In the genomic region with DNA sequence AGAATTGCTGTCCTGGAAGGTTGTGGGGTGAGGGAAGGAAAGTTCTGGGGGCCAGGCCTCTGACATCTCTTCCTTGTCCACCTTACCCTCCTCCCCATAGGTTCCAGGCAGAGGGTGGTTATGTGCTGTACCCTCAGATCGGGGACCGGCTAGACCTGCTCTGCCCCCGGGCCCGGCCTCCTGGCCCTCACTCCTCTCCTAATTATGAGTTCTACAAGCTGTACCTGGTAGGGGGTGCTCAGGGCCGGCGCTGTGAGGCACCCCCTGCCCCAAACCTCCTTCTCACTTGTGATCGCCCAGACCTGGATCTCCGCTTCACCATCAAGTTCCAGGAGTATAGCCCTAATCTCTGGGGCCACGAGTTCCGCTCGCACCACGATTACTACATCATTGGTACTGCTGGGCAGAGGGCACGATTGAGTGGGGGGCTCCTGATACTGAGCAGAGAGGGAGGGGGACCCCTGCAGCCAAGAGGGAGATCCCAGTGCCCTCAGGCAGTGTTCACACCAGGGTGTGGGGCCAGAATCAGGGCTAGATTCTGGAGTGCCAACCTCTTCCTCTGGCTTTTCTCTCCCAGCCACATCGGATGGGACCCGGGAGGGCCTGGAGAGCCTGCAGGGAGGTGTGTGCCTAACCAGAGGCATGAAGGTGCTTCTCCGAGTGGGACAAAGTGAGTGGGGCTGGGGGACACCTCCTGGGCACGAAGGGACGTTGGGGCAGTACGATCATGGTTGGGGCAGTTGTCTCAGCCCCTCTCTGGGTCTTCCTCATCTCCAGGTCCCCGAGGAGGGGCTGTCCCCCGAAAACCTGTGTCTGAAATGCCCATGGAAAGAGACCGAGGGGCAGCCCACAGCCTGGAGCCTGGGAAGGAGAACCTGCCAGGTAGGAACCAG, we compare ENCODE assay signal across 23 cellular contexts. TPM values are rescaled to one million over a fixed set of nuclear protein-coding genes. Genes with fewer than 3 reads are reported as not detected.
A peak's percentile ranks its signal among the peaks of the same experiment; 100 is the strongest.
DNase-seq lines count a peak whose midpoint lies in the region; FAIRE-seq and TF ChIP-seq lines count a peak whose summit lies in the region.
"Had no signal": no experiment of that assay in that cellular context is flagged by ENCODE, and none has a peak within 500 bp of the region (broad histone marks: within the 10 kb centered on the region; RNA-seq: fewer than 3 reads in every experiment).

No MANE protein-coding gene starts in this region.

- no peak overlapping the region for H3K18ac ChIP-seq in mesenchymal stem cell (ENCODE audit: low read depth in 1 of 2, low read length in 2 of 2)

- H3K23ac ChIP-seq in mesenchymal stem cell (ENCODE audit: low read length in 2 of 2): no peak overlapping the region

- H3K4me3 ChIP-seq in astrocyte (ENCODE audit: insufficient read depth, low read depth, low read length) (no peak overlapping the region), mesenchymal stem cell (ENCODE audit: insufficient read depth in 1 of 2, low read depth in 1 of 2, low read length in 2 of 2) (no peak overlapping the region), neural progenitor cell (no peak overlapping the region), osteoblast (ENCODE audit: insufficient read depth, low read length) (no peak overlapping the region)
- H3K4me3 ChIP-seq: GM12878, HAP-1 had no signal

- DNase-seq in astrocyte (ENCODE audit: low read depth) (no peak), mesenchymal stem cell (no peak), neural progenitor cell (ENCODE audit: low spot score) (no peak), type B pancreatic cell (ENCODE audit: extremely low spot score, unreplicated experiment) (no peak), HT-29 (ENCODE audit: low spot score) (no peak), Ammon's horn (ENCODE audit: low spot score) (no peak), H54 (ENCODE audit: insufficient read length, low spot score) (no peak), osteoblast (ENCODE audit: insufficient read length, low spot score, missing footprints) (no peak)
- DNase-seq: BE2C; C1 segment of cervical spinal cord; CD4-positive, CD25-positive, alpha-beta regulatory T cell; CD8-positive, alpha-beta memory T cell; DMS 273 treated with DMSO at 0.1 percent for 48 hours; DND-41; EL; GOT3; IMR-90 had no signal

- FAIRE-seq in astrocyte (lab: Jason Lieb, UNC): no peak
- FAIRE-seq in H54 (lab: Jason Lieb, UNC): no peak
- FAIRE-seq: GM12878, HTR-8/SVneo had no signal

- H3F3A ChIP-seq in neural progenitor cell (ENCODE audit: low read depth): peaks cover 36% of the 10 kb centered on the region

- no peaks in the 10 kb centered on the region for H3K9me3 Mint-ChIP-seq in astrocyte (ENCODE audit: unreplicated experiment)
- H3K9me3 Mint-ChIP-seq in neural progenitor cell: no peaks in the 10 kb centered on the region
- no peaks in the 10 kb centered on the region for H3K9me3 Mint-ChIP-seq in type B pancreatic cell

- H4K8ac ChIP-seq in mesenchymal stem cell (ENCODE audit: low read length): no peak overlapping the region

- H3K36me3 Mint-ChIP-seq in astrocyte (ENCODE audit: low read depth, unreplicated experiment) (peaks cover 5% of the 10 kb centered on the region), neural progenitor cell (peaks cover 22% of the 10 kb centered on the region), type B pancreatic cell (peaks cover 4% of the 10 kb centered on the region)

- H3K27ac Mint-ChIP-seq in astrocyte (ENCODE audit: unreplicated experiment) (peak overlapping the region; percentile 19), neural progenitor cell (no peak overlapping the region), type B pancreatic cell (no peak overlapping the region)
- H3K27ac Mint-ChIP-seq: CD4-positive, CD25-positive, alpha-beta regulatory T cell; CD8-positive, alpha-beta memory T cell had no signal

- H3K4me3 Mint-ChIP-seq in astrocyte (ENCODE audit: unreplicated experiment) (no peak overlapping the region), neural progenitor cell (peak overlapping the region; percentile 75), type B pancreatic cell (peak overlapping the region; percentile 45)
- H3K4me3 Mint-ChIP-seq: CD4-positive, CD25-positive, alpha-beta regulatory T cell; CD8-positive, alpha-beta memory T cell had no signal

- TF ChIP-seq POLR2A in H54 (IDR thresholded peaks at IDR 0.05; ENCODE audit: low read depth, low read length): no peak

- no peak overlapping the region for H3K14ac ChIP-seq in mesenchymal stem cell (ENCODE audit: low read length in 2 of 2)

- no peak overlapping the region for H2BK120ac ChIP-seq in mesenchymal stem cell (ENCODE audit: low read depth, low read length)

- H3K4ac ChIP-seq in mesenchymal stem cell (ENCODE audit: low read depth in 1 of 2, low read length in 2 of 2): no peak overlapping the region

- peaks cover 2% of the 10 kb centered on the region for H3K79me1 ChIP-seq in mesenchymal stem cell (replicated peaks; ENCODE audit: low read length, poor library complexity, severe bottlenecking)

- peaks cover 2% of the 10 kb centered on the region for H4K20me1 ChIP-seq in astrocyte (ENCODE audit: insufficient read depth, low read length)
- peaks cover 43% of the 10 kb centered on the region for H4K20me1 ChIP-seq in neural progenitor cell (ENCODE audit: low read depth)
- no peaks in the 10 kb centered on the region for H4K20me1 ChIP-seq in osteoblast (ENCODE audit: insufficient read depth, low read length)

- H3K4me1 ChIP-seq in astrocyte (ENCODE audit: insufficient read depth, low read length) (peaks cover 16% of the 10 kb centered on the region), mesenchymal stem cell (ENCODE audit: control insufficient read depth, insufficient read depth, low read depth, low read length) (peaks cover 25% of the 10 kb centered on the region), neural progenitor cell (peaks cover 40% of the 10 kb centered on the region), osteoblast (ENCODE audit: insufficient read depth, low read length) (peaks cover 11% of the 10 kb centered on the region)

- no peak overlapping the region for H3K4me2 ChIP-seq in astrocyte (ENCODE audit: low read length)
- H3K4me2 ChIP-seq in mesenchymal stem cell (ENCODE audit: low read length, poor library complexity, severe bottlenecking): no peak overlapping the region
- no peak overlapping the region for H3K4me2 ChIP-seq in neural progenitor cell
- H3K4me2 ChIP-seq in osteoblast (ENCODE audit: insufficient read depth, low read length): no peak overlapping the region

- no peaks in the 10 kb centered on the region for H3K9me3 ChIP-seq in astrocyte (ENCODE audit: insufficient read depth, low read depth, low read length)
- H3K9me3 ChIP-seq in mesenchymal stem cell (ENCODE audit: control insufficient read depth, low read length): no peaks in the 10 kb centered on the region
- H3K9me3 ChIP-seq in neural progenitor cell (ENCODE audit: low read depth): no peaks in the 10 kb centered on the region
- no peaks in the 10 kb centered on the region for H3K9me3 ChIP-seq in osteoblast (ENCODE audit: low read depth, low read length)
- H3K9me3 ChIP-seq: BE2C, HAP-1 had no signal

- H3K36me3 ChIP-seq in astrocyte (ENCODE audit: insufficient read depth, low read length) (no peaks in the 10 kb centered on the region), mesenchymal stem cell (ENCODE audit: control insufficient read depth in 1 of 2, insufficient read depth in 2 of 2, low read depth in 1 of 2, low read length in 2 of 2) (peaks cover under 1 to 5% of the 10 kb centered on the region in 2 experiments), neural progenitor cell (no peaks in the 10 kb centered on the region), osteoblast (ENCODE audit: insufficient read depth, low read length) (no peaks in the 10 kb centered on the region)
- H3K36me3 ChIP-seq: BE2C had no signal

- H3K27me3 ChIP-seq in astrocyte (ENCODE audit: insufficient read depth, low read length) (peaks cover 35% of the 10 kb centered on the region), mesenchymal stem cell (ENCODE audit: control insufficient read depth in 1 of 2, insufficient read depth in 1 of 2, low read length in 2 of 2) (peaks cover 59 to 74% of the 10 kb centered on the region in 2 experiments), neural progenitor cell (peaks cover 16% of the 10 kb centered on the region), osteoblast (ENCODE audit: insufficient read depth, low read length) (peaks cover 57% of the 10 kb centered on the region)

- WGBS in mesenchymal stem cell: 92% methylated on average over 22 of the region's 22 CpGs

- no peak overlapping the region for H2AK5ac ChIP-seq in mesenchymal stem cell (ENCODE audit: low read length, severe bottlenecking)

- H4K91ac ChIP-seq in mesenchymal stem cell (ENCODE audit: low read length): no peak overlapping the region

- H3K79me2 ChIP-seq in astrocyte (ENCODE audit: insufficient read depth, low read length): no peaks in the 10 kb centered on the region
- H3K79me2 ChIP-seq in neural progenitor cell (ENCODE audit: low read depth): peaks cover 4% of the 10 kb centered on the region
- H3K79me2 ChIP-seq in osteoblast (ENCODE audit: insufficient read depth, low read length): no peaks in the 10 kb centered on the region

- no peak overlapping the region for H2BK5ac ChIP-seq in mesenchymal stem cell (ENCODE audit: low read depth, low read length, poor library complexity, severe bottlenecking)

- no peak overlapping the region for H2BK12ac ChIP-seq in mesenchymal stem cell (ENCODE audit: low read length in 2 of 2)

- H3K27ac ChIP-seq in astrocyte (ENCODE audit: low read depth, low read length) (no peak overlapping the region), mesenchymal stem cell (ENCODE audit: low read length, poor library complexity, severe bottlenecking) (no peak overlapping the region), neural progenitor cell (no peak overlapping the region), osteoblast (ENCODE audit: low read depth, low read length) (no peak overlapping the region)
- H3K27ac ChIP-seq: HL-60 had no signal

- peak overlapping the region; percentile 7 for H2BK15ac ChIP-seq in mesenchymal stem cell (ENCODE audit: low read depth, poor library complexity, severe bottlenecking)

- H2AFZ ChIP-seq in astrocyte (ENCODE audit: low read depth, low read length) (no peak overlapping the region), mesenchymal stem cell (ENCODE audit: low read depth, low read length) (no peak overlapping the region), neural progenitor cell (replicated peaks) (no peak overlapping the region), osteoblast (ENCODE audit: low read length) (no peak overlapping the region)

- H3K4me1 Mint-ChIP-seq in astrocyte (ENCODE audit: low read depth, unreplicated experiment): peaks cover 11% of the 10 kb centered on the region
- peaks cover 73% of the 10 kb centered on the region for H3K4me1 Mint-ChIP-seq in neural progenitor cell
- peaks cover 47% of the 10 kb centered on the region for H3K4me1 Mint-ChIP-seq in type B pancreatic cell (ENCODE audit: unreplicated experiment)

- peaks cover 17% of the 10 kb centered on the region for H3K27me3 Mint-ChIP-seq in astrocyte (ENCODE audit: low read depth, unreplicated experiment)
- H3K27me3 Mint-ChIP-seq in neural progenitor cell (ENCODE audit: insufficient read depth, low read depth): peaks cover 12% of the 10 kb centered on the region
- peaks cover 34% of the 10 kb centered on the region for H3K27me3 Mint-ChIP-seq in type B pancreatic cell

- H3K9ac ChIP-seq in astrocyte (ENCODE audit: low read length): no peak overlapping the region
- no peak overlapping the region for H3K9ac ChIP-seq in mesenchymal stem cell (ENCODE audit: low read length)
- H3K9ac ChIP-seq in neural progenitor cell: no peak overlapping the region

- TF ChIP-seq CTCF in astrocyte (IDR thresholded peaks at IDR 0.05; ENCODE audit: insufficient read depth, low read depth, low read length) (no peak), neural progenitor cell (IDR thresholded peaks at IDR 0.05) (no peak), type B pancreatic cell (conservative IDR thresholded peaks at IDR 0.05) (no peak), osteoblast (IDR thresholded peaks at IDR 0.05; ENCODE audit: extremely low read depth, low read depth, low read length) (no peak)

RNA-seq across cellular contexts. Expression of a gene that starts 3.1 kb away (rescaled TPM):
- total RNA-seq in astrocyte (7.0 and 7.6 TPM in 2 replicates), neural progenitor cell (ENCODE audit: low replicate concordance) (5.8 and 17.7 TPM in 2 replicates), type B pancreatic cell (ENCODE audit: low replicate concordance) (11.4 and 79.5 TPM in 2 replicates), osteoblast (1.8 and 2.7 TPM in 2 replicates)
- 5.9 TPM for polyA plus RNA-seq in mesenchymal stem cell (2013, experiment 1 of 2)
- 5.2 TPM for polyA plus RNA-seq in mesenchymal stem cell (2013, experiment 2 of 2)
- not detected in 2 replicates for total RNA-seq in HT-29 (2014; rRNA removed; shearing (Covaris generic))
- total RNA-seq: CD4-positive, CD25-positive, alpha-beta regulatory T cell; CD8-positive, alpha-beta memory T cell had no signal
- polyA plus RNA-seq: CD4-positive, CD25-positive, alpha-beta regulatory T cell; CD8-positive, alpha-beta memory T cell had no signal

RNA-seq across cellular contexts. Expression of a gene that starts 9.4 kb away (rescaled TPM):
- total RNA-seq in astrocyte: 0.11 and 0.34 TPM in 2 replicates
- 0.06 TPM for polyA plus RNA-seq in mesenchymal stem cell (2013, experiment 1 of 2)
- polyA plus RNA-seq in mesenchymal stem cell (2013, experiment 2 of 2): 0.01 TPM
- total RNA-seq in neural progenitor cell (ENCODE audit: low replicate concordance): 0.09 and 0.28 TPM in 2 replicates
- total RNA-seq in type B pancreatic cell (ENCODE audit: low replicate concordance): 0.10 and 1.0 TPM in 2 replicates
- 0.21 TPM in 1 of 2 replicates, not detected in the other for total RNA-seq in HT-29 (2014; rRNA removed; shearing (Covaris generic))
- under 0.01 and 0.88 TPM in 2 replicates for total RNA-seq in osteoblast
- total RNA-seq: CD4-positive, CD25-positive, alpha-beta regulatory T cell; CD8-positive, alpha-beta memory T cell; GM12878 had no signal
- polyA plus RNA-seq: CD4-positive, CD25-positive, alpha-beta regulatory T cell; CD8-positive, alpha-beta memory T cell; GM12878 had no signal

RNA-seq across cellular contexts. Expression of a gene that starts 19.8 kb away (rescaled TPM):
- total RNA-seq in astrocyte: 14.2 and 15.1 TPM in 2 replicates
- 5.0 TPM for polyA plus RNA-seq in mesenchymal stem cell (2013, experiment 1 of 2)
- polyA plus RNA-seq in mesenchymal stem cell (2013, experiment 2 of 2): 4.3 TPM
- 12.6 and 22.8 TPM in 2 replicates for total RNA-seq in neural progenitor cell (ENCODE audit: low replicate concordance)
- total RNA-seq in type B pancreatic cell (ENCODE audit: low replicate concordance): 10.2 and 22.1 TPM in 2 replicates
- total RNA-seq in HT-29 (2014; rRNA removed; shearing (Covaris generic)): 18.5 and 23.0 TPM in 2 replicates
- total RNA-seq in osteoblast: 3.5 and 4.3 TPM in 2 replicates

RNA-seq across cellular contexts. Expression of a gene that starts 20.8 kb away (rescaled TPM):
- 94.4 and 100 TPM in 2 replicates for total RNA-seq in astrocyte
- 101 TPM for polyA plus RNA-seq in mesenchymal stem cell (2013, experiment 1 of 2)
- 96.0 TPM for polyA plus RNA-seq in mesenchymal stem cell (2013, experiment 2 of 2)
- 54.9 and 69.7 TPM in 2 replicates for total RNA-seq in neural progenitor cell (ENCODE audit: low replicate concordance)
- total RNA-seq in type B pancreatic cell (ENCODE audit: low replicate concordance): 80.7 and 123 TPM in 2 replicates
- 57.1 and 61.0 TPM in 2 replicates for total RNA-seq in HT-29 (2014; rRNA removed; shearing (Covaris generic))
- total RNA-seq in osteoblast: 63.9 and 71.3 TPM in 2 replicates

RNA-seq across cellular contexts. Expression of a gene that starts 57.4 kb away (rescaled TPM):
- 0.65 and 0.89 TPM in 2 replicates for total RNA-seq in astrocyte
- polyA plus RNA-seq in mesenchymal stem cell (2013, experiment 1 of 2): 0.35 TPM
- 0.36 TPM for polyA plus RNA-seq in mesenchymal stem cell (2013, experiment 2 of 2)
- total RNA-seq in neural progenitor cell (ENCODE audit: low replicate concordance): 0.37 and 1.4 TPM in 2 replicates
- 1.9 and 4.8 TPM in 2 replicates for total RNA-seq in type B pancreatic cell (ENCODE audit: low replicate concordance)
- total RNA-seq in HT-29 (2014; rRNA removed; shearing (Covaris generic)): not detected in 2 replicates
- under 0.01 TPM in 1 of 2 replicates, not detected in the other for total RNA-seq in osteoblast
- total RNA-seq: A172; CD4-positive, CD25-positive, alpha-beta regulatory T cell; G401; IMR-90 had no signal
- polyA plus RNA-seq: CD4-positive, CD25-positive, alpha-beta regulatory T cell; CD8-positive, alpha-beta memory T cell had no signal
